In the genomic region with DNA sequence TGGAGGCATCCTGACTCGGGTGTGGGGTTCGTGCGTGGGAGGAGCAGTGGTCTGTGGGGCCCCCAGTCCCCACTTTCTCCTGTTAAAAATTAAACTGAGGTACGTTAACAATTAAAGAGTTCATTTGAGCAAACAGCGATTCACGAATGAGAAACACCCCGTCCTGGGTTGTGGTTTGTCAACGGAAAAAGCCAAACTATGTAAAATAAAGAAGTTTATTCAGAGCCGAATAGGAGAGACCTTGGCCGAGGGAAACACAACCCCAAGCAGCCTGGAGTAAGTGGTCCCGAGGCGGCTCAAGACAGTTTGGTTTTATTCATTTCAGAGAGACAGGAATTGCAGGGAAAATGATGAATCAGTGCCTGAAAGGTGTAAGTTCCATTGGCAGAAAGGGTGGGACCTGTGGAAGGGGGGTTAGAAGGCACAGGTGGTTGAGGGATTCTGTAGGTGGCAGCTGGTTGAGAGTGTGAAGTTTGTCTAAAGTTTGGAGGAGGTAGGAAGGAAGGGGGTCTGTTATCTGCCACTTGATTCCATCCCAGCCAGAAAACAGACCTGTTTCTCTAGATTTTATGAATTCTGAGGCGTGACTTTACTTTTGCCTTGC, we compare ENCODE assay signal across 8 cellular contexts. TPM values are rescaled to one million over a fixed set of nuclear protein-coding genes. Genes with fewer than 3 reads are reported as not detected.
DNase-seq lines count a peak whose midpoint lies in the region; ATAC-seq, FAIRE-seq and TF ChIP-seq lines count a peak whose summit lies in the region.
"Not testable (repeated sequence)": the region's sequence is repeated elsewhere in the genome, so short reads cannot be mapped to it uniquely, and the experiment has no call there.

No MANE protein-coding gene starts in this region.

- H2AFZ ChIP-seq in SK-N-SH (ENCODE audit: low read depth) (peak overlapping the region; percentile 100; the same call in 1 of the 2 replicates), neural progenitor cell (replicated peaks) (peak overlapping the region; percentile 84)

- intact Hi-C loops in CD4-positive, alpha-beta T cell (cut with DNase I, micrococcal nuclease), result loop anchor here (1.0 to 2.0 kb wide), 3 partner anchors 10 to 139 kb away; a partner anchor contains a TSS
- intact Hi-C loops in kidney (cut with DNase I), result not testable (repeated sequence)

- peaks cover 0 to 13% of the 10 kb centered on the region in 2 experiments for H3K36me3 ChIP-seq in SK-N-SH (replicated peaks in 1 of 2; ENCODE audit: control insufficient read depth in 1 of 2, insufficient read depth in 2 of 2, low read length in 1 of 2)
- not testable (repeated sequence) for H3K36me3 ChIP-seq in kidney (ENCODE audit: control insufficient read depth in 1 of 2, insufficient read depth in 2 of 2, low read length in 2 of 2); neural progenitor cell

- H3K27me3 Mint-ChIP-seq in CD4-positive, alpha-beta T cell; activated naive CD8-positive, alpha-beta T cell treated with anti-CD3 and anti-CD28 coated beads, Interleukin-2, amount 10 ng/mL, durations not matched to agents 7 days and 5 days; neural progenitor cell (ENCODE audit: insufficient read depth, low read depth): not testable (repeated sequence)
- peaks cover 12% of the 10 kb centered on the region for H3K27me3 Mint-ChIP-seq in endothelial cell (ENCODE audit: unreplicated experiment)

- peaks cover 48% of the 10 kb centered on the region for H3K4me1 Mint-ChIP-seq in CD4-positive, alpha-beta T cell (ENCODE audit: low read depth)
- peaks cover 33% of the 10 kb centered on the region for H3K4me1 Mint-ChIP-seq in activated naive CD8-positive, alpha-beta T cell treated with anti-CD3 and anti-CD28 coated beads, Interleukin-2, amount 10 ng/mL, durations not matched to agents 7 days and 5 days
- H3K4me1 Mint-ChIP-seq in endothelial cell (ENCODE audit: unreplicated experiment), result not testable (repeated sequence)
- peaks cover 16% of the 10 kb centered on the region for H3K4me1 Mint-ChIP-seq in neural progenitor cell

- DNase-seq in CD4-positive, alpha-beta T cell; SK-N-SH; activated naive CD8-positive, alpha-beta T cell treated with anti-CD3 and anti-CD28 coated beads, Interleukin-2, amount 10 ng/mL, durations not matched to agents 7 days and 5 days; endothelial cell (ENCODE audit: low spot score); kidney; neural progenitor cell (ENCODE audit: low spot score); substantia nigra (lab: John Stamatoyannopoulos, UW): not testable (repeated sequence)

- not testable (repeated sequence) for ATAC-seq in CD4-positive, alpha-beta T cell (ENCODE audit: poor library complexity); activated naive CD8-positive, alpha-beta T cell treated with anti-CD3 and anti-CD28 coated beads, Interleukin-2, amount 10 ng/mL, durations not matched to agents 7 days and 5 days (ENCODE audit: low read depth)
- ATAC-seq in HG03135 (IDR thresholded peaks at IDR 0.05; ENCODE audit: unreplicated experiment), result peak; percentile 6

- not testable (repeated sequence) for H3K9me3 Mint-ChIP-seq in CD4-positive, alpha-beta T cell; activated naive CD8-positive, alpha-beta T cell treated with anti-CD3 and anti-CD28 coated beads, Interleukin-2, amount 10 ng/mL, durations not matched to agents 7 days and 5 days
- peaks cover 30% of the 10 kb centered on the region for H3K9me3 Mint-ChIP-seq in endothelial cell (ENCODE audit: unreplicated experiment)
- peaks cover 59% of the 10 kb centered on the region for H3K9me3 Mint-ChIP-seq in neural progenitor cell

- not testable (repeated sequence) for H3K9me3 ChIP-seq in CD4-positive, alpha-beta T cell (ENCODE audit: control insufficient read depth, low read length); SK-N-SH; kidney (ENCODE audit: control insufficient read depth in 1 of 2, low read length in 2 of 2); neural progenitor cell (ENCODE audit: low read depth)

- not testable (repeated sequence) for H3K9me2 ChIP-seq in SK-N-SH

- not testable (repeated sequence) for TF ChIP-seq CTCF in CD4-positive, alpha-beta T cell (IDR thresholded peaks at IDR 0.05); SK-N-SH (IDR thresholded peaks at IDR 0.05); endothelial cell (IDR thresholded peaks at IDR 0.05; ENCODE audit: unreplicated experiment); kidney (IDR thresholded peaks at IDR 0.05; ENCODE audit: borderline replicate concordance, extremely low read depth, insufficient read depth); neural progenitor cell (IDR thresholded peaks at IDR 0.05)

- not testable (repeated sequence) for H3K4me1 ChIP-seq in SK-N-SH (ENCODE audit: control insufficient read depth in 1 of 2, insufficient read depth in 2 of 2, low read depth in 1 of 2, low read length in 1 of 2); neural progenitor cell
- H3K4me1 ChIP-seq in kidney (ENCODE audit: control insufficient read depth in 1 of 2, insufficient read depth in 1 of 2, low read depth in 1 of 2, low read length in 2 of 2), result peaks cover 0 to 14% of the 10 kb centered on the region in 2 donors

- H3K4me2 ChIP-seq in SK-N-SH (peak overlapping the region; percentile 83), neural progenitor cell (peak overlapping the region; percentile 82)

- H3F3A ChIP-seq in SK-N-SH (replicated peaks; ENCODE audit: insufficient read depth), result not testable (repeated sequence)
- peaks cover 17% of the 10 kb centered on the region for H3F3A ChIP-seq in neural progenitor cell (ENCODE audit: low read depth)

- peak overlapping the region; percentile 72 to 95 for H3K4me3 ChIP-seq in SK-N-SH (ENCODE audit: low read depth in 2 of 2, low read length in 1 of 2)
- peak overlapping the region; percentile 92 for H3K4me3 ChIP-seq in kidney (ENCODE audit: low read length in 2 of 2)
- peak overlapping the region; percentile 83 for H3K4me3 ChIP-seq in neural progenitor cell

- peak overlapping the region; percentile 83 for H3K9ac ChIP-seq in SK-N-SH
- H3K9ac ChIP-seq in kidney (ENCODE audit: low read length in 2 of 2), result peak overlapping the region; percentile 83 to 85
- H3K9ac ChIP-seq in neural progenitor cell, result peak overlapping the region; percentile 79

- not testable (repeated sequence) for H4K20me1 ChIP-seq in SK-N-SH (ENCODE audit: insufficient read depth); neural progenitor cell (ENCODE audit: low read depth)

- not testable (repeated sequence) for FAIRE-seq in kidney (lab: Jason Lieb, UNC)

- TF ChIP-seq RAD21 in SK-N-SH (IDR thresholded peaks at IDR 0.05; ENCODE audit: low read length), result not testable (repeated sequence)

- H3K27me3 ChIP-seq in CD4-positive, alpha-beta T cell (ENCODE audit: control insufficient read depth, insufficient read depth, low read length); SK-N-SH (ENCODE audit: insufficient read depth); neural progenitor cell: not testable (repeated sequence)

- peaks cover 49% of the 10 kb centered on the region for H3K79me2 ChIP-seq in SK-N-SH (ENCODE audit: insufficient read depth)
- H3K79me2 ChIP-seq in neural progenitor cell (ENCODE audit: low read depth), result peaks cover 50% of the 10 kb centered on the region

- POLR2A ChIA-PET in CD4-positive, alpha-beta T cell (lab: Charles Lee), result interaction anchor here (0.7 to 2.4 kb wide), 4 partner anchors 39 to 159 kb away, joined by 3 to 34 read pairs (median 4); a partner anchor contains a TSS
- POLR2A ChIA-PET in SK-N-SH (lab: Yijun Ruan, JAX), result not testable (repeated sequence)
- POLR2A ChIA-PET in activated naive CD8-positive, alpha-beta T cell treated with anti-CD3 and anti-CD28 coated beads, Interleukin-2, amount 10 ng/mL, durations not matched to agents 7 days and 5 days (lab: Charles Lee), result interaction anchor here (0.8 to 4.4 kb wide), 7 partner anchors 39 to 230 kb away, joined by 3 to 69 read pairs (median 9); a partner anchor contains a TSS

- CTCF ChIA-PET in CD4-positive, alpha-beta T cell (lab: Charles Lee), result interaction anchor here (2.8 kb wide), 1 partner anchor 215 kb away, joined by 29 read pairs; a partner anchor contains a TSS
- CTCF ChIA-PET in SK-N-SH (lab: Yijun Ruan, JAX), result interaction anchor here (1.5 to 6.5 kb wide), 3 partner anchors 38 to 128 kb away, joined by 3 to 84 read pairs (median 4); a partner anchor contains a TSS

- 8% methylated on average over 13 of the region's 13 CpGs for WGBS in SK-N-SH (ENCODE audit: low lambda C conversion rate)

- H3K27ac Mint-ChIP-seq in CD4-positive, alpha-beta T cell, result peak overlapping the region; percentile 96
- peak overlapping the region; percentile 88 for H3K27ac Mint-ChIP-seq in activated naive CD8-positive, alpha-beta T cell treated with anti-CD3 and anti-CD28 coated beads, Interleukin-2, amount 10 ng/mL, durations not matched to agents 7 days and 5 days
- not testable (repeated sequence) for H3K27ac Mint-ChIP-seq in endothelial cell (ENCODE audit: unreplicated experiment)
- H3K27ac Mint-ChIP-seq in neural progenitor cell, result peak overlapping the region; percentile 40

- peak overlapping the region; percentile 89 for H3K4me3 Mint-ChIP-seq in CD4-positive, alpha-beta T cell
- H3K4me3 Mint-ChIP-seq in activated naive CD8-positive, alpha-beta T cell treated with anti-CD3 and anti-CD28 coated beads, Interleukin-2, amount 10 ng/mL, durations not matched to agents 7 days and 5 days, result peak overlapping the region; percentile 90
- H3K4me3 Mint-ChIP-seq in endothelial cell (ENCODE audit: unreplicated experiment) (peak overlapping the region; percentile 68), neural progenitor cell (peak overlapping the region; percentile 99)

- H3K36me3 Mint-ChIP-seq in CD4-positive, alpha-beta T cell (ENCODE audit: low read depth), result peaks cover 44% of the 10 kb centered on the region
- H3K36me3 Mint-ChIP-seq in activated naive CD8-positive, alpha-beta T cell treated with anti-CD3 and anti-CD28 coated beads, Interleukin-2, amount 10 ng/mL, durations not matched to agents 7 days and 5 days, result peaks cover 44% of the 10 kb centered on the region
- H3K36me3 Mint-ChIP-seq in endothelial cell (ENCODE audit: low read depth, unreplicated experiment) (peaks cover 20% of the 10 kb centered on the region), neural progenitor cell (peaks cover 49% of the 10 kb centered on the region)

- peak overlapping the region; percentile 88 for H3K27ac ChIP-seq in CD4-positive, alpha-beta T cell (ENCODE audit: low read depth, low read length)
- H3K27ac ChIP-seq in SK-N-SH (ENCODE audit: low read depth in 2 of 2, low read length in 1 of 2), result peak overlapping the region; percentile 47 to 85; a peak in 2 of 4 replicates
- H3K27ac ChIP-seq in kidney (ENCODE audit: low read depth in 2 of 2, low read length in 2 of 2), result peak overlapping the region; percentile 97
- H3K27ac ChIP-seq in neural progenitor cell, result peak overlapping the region; percentile 94
- peak overlapping the region; percentile 92 for H3K27ac ChIP-seq in substantia nigra (ENCODE audit: low read depth, low read length, poor library complexity, severe bottlenecking)

- not testable (repeated sequence) for TF ChIP-seq EP300 in SK-N-SH (IDR thresholded peaks at IDR 0.05; ENCODE audit: borderline replicate concordance in 1 of 2, low read depth in 1 of 2, low read length in 1 of 2)

RNA-seq across cellular contexts. Expression of a gene that starts 0.8 kb away (rescaled TPM):
- total RNA-seq in CD4-positive, alpha-beta T cell, result 10 to 100 TPM; 13.2 to 14.5 TPM
- polyA plus RNA-seq in SK-N-SH (2012; rRNA removed) (3.5 and 4.4 TPM in 2 replicates), kidney (ENCODE audit: insufficient read depth, low read depth, low replicate concordance) (7.2 TPM)
- 2.7 and 3.0 TPM in 2 replicates for polyA plus RNA-seq in SK-N-SH (2012; cell fraction: cytosol; rRNA removed)
- polyA plus RNA-seq in SK-N-SH (2012; cell fraction: nucleus; rRNA removed), result 17.6 and 24.2 TPM in 2 replicates
- total RNA-seq in activated naive CD8-positive, alpha-beta T cell treated with anti-CD3 and anti-CD28 coated beads, Interleukin-2, amount 10 ng/mL, durations not matched to agents 7 days and 5 days, result 10 to 100 TPM; 24.7 to 26.1 TPM
- total RNA-seq in endothelial cell (ENCODE audit: unreplicated experiment) (0.18 TPM), kidney (20.9 TPM), neural progenitor cell (ENCODE audit: low replicate concordance) (18.3 and 29.4 TPM in 2 replicates)

RNA-seq across cellular contexts. Expression of a gene that starts 38.1 kb away (rescaled TPM):
- 1 to 10 TPM; 2.4 to 3.5 TPM for total RNA-seq in CD4-positive, alpha-beta T cell
- polyA plus RNA-seq in SK-N-SH (2012; rRNA removed) (0.58 and 0.65 TPM in 2 replicates), kidney (ENCODE audit: insufficient read depth, low read depth, low replicate concordance) (7.8 TPM)
- polyA plus RNA-seq in SK-N-SH (2012; cell fraction: cytosol; rRNA removed), result 0.72 and 0.77 TPM in 2 replicates
- 1.3 and 1.6 TPM in 2 replicates for polyA plus RNA-seq in SK-N-SH (2012; cell fraction: nucleus; rRNA removed)
- total RNA-seq in activated naive CD8-positive, alpha-beta T cell treated with anti-CD3 and anti-CD28 coated beads, Interleukin-2, amount 10 ng/mL, durations not matched to agents 7 days and 5 days, result 1 to 10 TPM; 4.5 to 5.8 TPM
- total RNA-seq in endothelial cell (ENCODE audit: unreplicated experiment) (not detected), kidney (16.4 TPM), neural progenitor cell (ENCODE audit: low replicate concordance) (62.4 and 73.7 TPM in 2 replicates)

RNA-seq across cellular contexts. Expression of a gene that starts 39.2 kb away (rescaled TPM):
- 1 to 10 TPM; 2.5 to 2.9 TPM for total RNA-seq in CD4-positive, alpha-beta T cell
- polyA plus RNA-seq in SK-N-SH (2012; rRNA removed), result 0.55 and 0.72 TPM in 2 replicates
- 0.72 and 0.86 TPM in 2 replicates for polyA plus RNA-seq in SK-N-SH (2012; cell fraction: cytosol; rRNA removed)
- 1.2 and 2.5 TPM in 2 replicates for polyA plus RNA-seq in SK-N-SH (2012; cell fraction: nucleus; rRNA removed)
- 1 to 10 TPM; 5.2 to 6.1 TPM for total RNA-seq in activated naive CD8-positive, alpha-beta T cell treated with anti-CD3 and anti-CD28 coated beads, Interleukin-2, amount 10 ng/mL, durations not matched to agents 7 days and 5 days
- total RNA-seq in endothelial cell (ENCODE audit: unreplicated experiment), result not detected
- total RNA-seq in kidney, result 9.8 TPM
- 4.6 TPM for polyA plus RNA-seq in kidney (ENCODE audit: insufficient read depth, low read depth, low replicate concordance)
- total RNA-seq in neural progenitor cell (ENCODE audit: low replicate concordance), result 10.0 and 17.7 TPM in 2 replicates

Comparison
In these comparisons a context has a peak if more than half of its experiments do, and no peak if none do; other contexts are left out.
1. RNA of a gene that starts 0.8 kb away (total RNA-seq): 18.3 to 29.4 TPM in neural progenitor cell, 24.7 to 26.1 TPM in activated naive CD8-positive, alpha-beta T cell treated with anti-CD3 and anti-CD28 coated beads, Interleukin-2, amount 10 ng/mL, durations not matched to agents 7 days and 5 days, 20.9 TPM in kidney (single experiment) and 13.2 to 14.5 TPM in CD4-positive, alpha-beta T cell; 0.18 TPM in endothelial cell (single experiment); every median in the first group is over 10 times any median in the second.
2. Peak in every context shown above with its lines, with median percentiles within 50 percentile points of each other: H3K27ac ChIP-seq, H3K4me3 Mint-ChIP-seq, H3K4me3 ChIP-seq and H3K9ac ChIP-seq.